16 cellular contexts compared by ENCODE assay signal in genomic region chrX:47201545-47201944, GRCh38.
"Had no signal": no experiment of that assay in that cellular context is flagged by ENCODE, and none has a peak within 500 bp of the region (broad histone marks: within the 10 kb centered on the region; RNA-seq: fewer than 3 reads in every experiment).

No MANE protein-coding gene starts in this region.

- H3K9me3 Mint-ChIP-seq: activated naive CD4-positive, alpha-beta T cell treated with anti-CD3 and anti-CD28 coated beads for 36 hours; dendritic cell treated with granulocyte-macrophage colony-stimulating factor and Interleukin-4, amounts not matched to agents 40 ng/mL and 50 ng/mL, for 4 days; memory B cell; neural progenitor cell; T-helper 1 cell treated with Interleukin-12 subunit alpha and Interleukin-12 subunit beta and Interleukin-4 antibody, amounts not matched to agents 30 μg/mL and 1 μg/mL, for 36 hours; WTC11 had no signal

- H3K27me3 Mint-ChIP-seq: dendritic cell treated with granulocyte-macrophage colony-stimulating factor and Interleukin-4, amounts not matched to agents 40 ng/mL and 50 ng/mL, for 4 days; memory B cell had no signal

- H3K9me3 ChIP-seq: heart left ventricle, left ventricle myocardium inferior had no signal

- H3K4me3 Mint-ChIP-seq: activated naive CD4-positive, alpha-beta T cell treated with anti-CD3 and anti-CD28 coated beads for 36 hours; dendritic cell treated with granulocyte-macrophage colony-stimulating factor and Interleukin-4, amounts not matched to agents 40 ng/mL and 50 ng/mL, for 4 days; memory B cell; neural progenitor cell; T-helper 1 cell treated with Interleukin-12 subunit alpha and Interleukin-12 subunit beta and Interleukin-4 antibody, amounts not matched to agents 30 μg/mL and 1 μg/mL, for 36 hours; WTC11 had no signal

- H3K27ac ChIP-seq: brain microvascular endothelial cell, left ventricle myocardium inferior, neural progenitor cell, parathyroid adenoma had no signal

- DNase-seq: activated CD4-positive, alpha-beta T cell treated with anti-CD3 and anti-CD28 coated beads for 48 hours; activated CD8-positive, alpha-beta memory T cell treated with anti-CD3 and anti-CD28 coated beads for 24 hours; activated naive CD4-positive, alpha-beta T cell treated with anti-CD3 and anti-CD28 coated beads for 36 hours; amygdala; brain microvascular endothelial cell; foreskin fibroblast; heart left ventricle; left ventricle myocardium inferior; small intestine had no signal

- ATAC-seq: heart left ventricle, SK-N-SH treated with all-trans-retinoic acid at 6 μM for 48 hours, WTC11 had no signal

- H3K27me3 ChIP-seq: brain microvascular endothelial cell, heart left ventricle, neural progenitor cell had no signal

- H3K4me3 ChIP-seq: heart left ventricle, left ventricle myocardium inferior, neural progenitor cell had no signal

- H3K27ac Mint-ChIP-seq: dendritic cell treated with granulocyte-macrophage colony-stimulating factor and Interleukin-4, amounts not matched to agents 40 ng/mL and 50 ng/mL, for 4 days; memory B cell; neural progenitor cell; T-helper 1 cell treated with Interleukin-12 subunit alpha and Interleukin-12 subunit beta and Interleukin-4 antibody, amounts not matched to agents 30 μg/mL and 1 μg/mL, for 36 hours had no signal
